21 cellular contexts compared by ENCODE assay signal in the genomic region with DNA sequence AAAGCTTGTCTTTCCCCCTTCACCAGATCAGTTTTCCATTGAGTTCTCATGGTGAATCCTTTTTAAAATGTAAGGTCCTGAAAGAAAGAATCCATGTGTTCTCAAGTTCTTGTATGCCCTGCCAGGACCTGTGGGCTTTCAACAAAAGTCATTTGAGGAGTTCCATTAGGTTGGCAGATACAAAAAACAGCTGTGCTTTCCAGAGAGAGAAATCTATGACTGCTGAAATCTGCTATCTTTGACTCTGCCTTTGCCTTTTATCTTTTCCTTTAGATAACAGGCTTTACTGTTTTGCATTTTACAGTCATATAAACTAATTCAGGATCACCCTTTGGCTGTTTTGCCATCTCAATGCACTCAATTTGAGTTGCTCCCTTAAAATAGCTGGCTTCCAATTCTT. TPM values are rescaled to one million over a fixed set of nuclear protein-coding genes. Genes with fewer than 3 reads are reported as not detected.
DNase-seq lines count a peak whose midpoint lies in the region; ATAC-seq and TF ChIP-seq lines count a peak whose summit lies in the region.
"Had no signal": no experiment of that assay in that cellular context is flagged by ENCODE, and none has a peak within 500 bp of the region (broad histone marks: within the 10 kb centered on the region; RNA-seq: fewer than 3 reads in every experiment).

No MANE protein-coding gene starts in this region.

- peaks cover 73% of the 10 kb centered on the region for H3K4me1 Mint-ChIP-seq in activated T-cell treated with anti-CD3 and anti-CD28 coated beads, Interleukin-2, amount 50 U/mL, for 24 hours (ENCODE audit: low read depth)
- H3K4me1 Mint-ChIP-seq in activated T-helper 17 cell treated with anti-CD3 and anti-CD28 coated beads, Interleukin-2, amount 50 U/mL, for 72 hours, result peaks cover 36% of the 10 kb centered on the region
- H3K4me1 Mint-ChIP-seq in neural progenitor cell (peaks cover 16% of the 10 kb centered on the region), nephron progenitor cell (peaks cover 23% of the 10 kb centered on the region)
- peaks cover 33 to 71% (median 63%) of the 10 kb centered on the region in 4 donors for H3K4me1 Mint-ChIP-seq in naive thymus-derived CD8-positive, alpha-beta T cell

- no peaks in the 10 kb centered on the region for H3K27me3 Mint-ChIP-seq in activated T-cell treated with anti-CD3 and anti-CD28 coated beads, Interleukin-2, amount 50 U/mL, for 24 hours
- no peaks in the 10 kb centered on the region for H3K27me3 Mint-ChIP-seq in activated T-helper 17 cell treated with anti-CD3 and anti-CD28 coated beads, Interleukin-2, amount 50 U/mL, for 72 hours
- H3K27me3 Mint-ChIP-seq in neural progenitor cell (ENCODE audit: insufficient read depth, low read depth) (peaks cover 6% of the 10 kb centered on the region), nephron progenitor cell (ENCODE audit: low read depth, poor library complexity) (no peaks in the 10 kb centered on the region)
- H3K27me3 Mint-ChIP-seq in naive thymus-derived CD8-positive, alpha-beta T cell, result no peaks in the 10 kb centered on the region

- H3K4me1 ChIP-seq in neural progenitor cell, result no peaks in the 10 kb centered on the region
- H3K4me1 ChIP-seq: gastroesophageal sphincter, right lobe of liver, upper lobe of right lung had no signal

- POLR2A ChIA-PET in naive thymus-derived CD8-positive, alpha-beta T cell (lab: Charles Lee), result interaction anchor here (1.0 to 1.3 kb wide), 2 partner anchors 57 to 78 kb away, joined by 4 read pairs; no protein-coding TSS in a partner anchor

- H3K27me3 ChIP-seq in neural progenitor cell, result no peaks in the 10 kb centered on the region
- H3K27me3 ChIP-seq: dorsolateral prefrontal cortex, gastroesophageal sphincter, ovary, right lobe of liver, upper lobe of right lung had no signal

- H4K20me1 ChIP-seq in neural progenitor cell (ENCODE audit: low read depth), result no peaks in the 10 kb centered on the region

- no peak overlapping the region for H3K4me3 Mint-ChIP-seq in activated T-cell treated with anti-CD3 and anti-CD28 coated beads, Interleukin-2, amount 50 U/mL, for 24 hours
- H3K4me3 Mint-ChIP-seq in activated T-helper 17 cell treated with anti-CD3 and anti-CD28 coated beads, Interleukin-2, amount 50 U/mL, for 72 hours, result peak overlapping the region; percentile 59
- no peak overlapping the region for H3K4me3 Mint-ChIP-seq in neural progenitor cell
- H3K4me3 Mint-ChIP-seq in naive thymus-derived CD8-positive, alpha-beta T cell, result no peak overlapping the region
- H3K4me3 Mint-ChIP-seq in nephron progenitor cell, result no peak overlapping the region

- no peaks in the 10 kb centered on the region for H3K9me3 ChIP-seq in neural progenitor cell (ENCODE audit: low read depth)
- H3K9me3 ChIP-seq: gastroesophageal sphincter, ovary, right lobe of liver, upper lobe of right lung had no signal

- H3K4me3 ChIP-seq in NB4 (ENCODE audit: low read depth, low read length), result no peak overlapping the region
- no peak overlapping the region for H3K4me3 ChIP-seq in neural progenitor cell
- H3K4me3 ChIP-seq: dorsolateral prefrontal cortex, gastroesophageal sphincter, GM23248, ovary, right lobe of liver, upper lobe of right lung had no signal

- no peaks in the 10 kb centered on the region for H3K36me3 ChIP-seq in neural progenitor cell
- H3K36me3 ChIP-seq: gastroesophageal sphincter, ovary, right lobe of liver, upper lobe of right lung had no signal

- no peak overlapping the region for H3K27ac ChIP-seq in neural progenitor cell
- H3K27ac ChIP-seq: dorsolateral prefrontal cortex, gastroesophageal sphincter, GM23248, ovary, right lobe of liver, upper lobe of right lung had no signal

- no peak overlapping the region for H3K4me2 ChIP-seq in neural progenitor cell

- peak overlapping the region; percentile 22 for H2AFZ ChIP-seq in neural progenitor cell (replicated peaks)
- H2AFZ ChIP-seq: GM23248 had no signal

- ATAC-seq in activated T-helper 17 cell treated with anti-CD3 and anti-CD28 coated beads, Interleukin-2, amount 50 U/mL, for 72 hours (replicated peaks), result no peak
- ATAC-seq in naive thymus-derived CD8-positive, alpha-beta T cell, result no peak
- ATAC-seq in GM18873 (IDR thresholded peaks at IDR 0.05; ENCODE audit: low FRiP score, unreplicated experiment), result no peak
- ATAC-seq: gastroesophageal sphincter, Right ventricle myocardium inferior had no signal

- no peaks in the 10 kb centered on the region for H3F3A ChIP-seq in neural progenitor cell (ENCODE audit: low read depth)

- H3K9me3 Mint-ChIP-seq in activated T-cell treated with anti-CD3 and anti-CD28 coated beads, Interleukin-2, amount 50 U/mL, for 24 hours, result peaks cover 7% of the 10 kb centered on the region
- H3K9me3 Mint-ChIP-seq in activated T-helper 17 cell treated with anti-CD3 and anti-CD28 coated beads, Interleukin-2, amount 50 U/mL, for 72 hours, result no peaks in the 10 kb centered on the region
- peaks cover 5% of the 10 kb centered on the region for H3K9me3 Mint-ChIP-seq in neural progenitor cell
- H3K9me3 Mint-ChIP-seq in naive thymus-derived CD8-positive, alpha-beta T cell, result peaks cover 0 to 14% (median 0%) of the 10 kb centered on the region in 9 donors
- peaks cover 13% of the 10 kb centered on the region for H3K9me3 Mint-ChIP-seq in nephron progenitor cell

- DNase-seq in activated T-cell treated with anti-CD3 and anti-CD28 coated beads, Interleukin-2, amount 50 U/mL, for 24 hours, result no peak
- DNase-seq in activated T-cell treated with anti-CD3 and anti-CD28 coated beads, Interleukin-2, amount 50 U/mL, for 48 hours, result no peak
- DNase-seq in NB4 (ENCODE audit: low read depth) (peak; percentile 44), neural progenitor cell (ENCODE audit: low spot score) (peak; percentile 9), nephron progenitor cell (no peak)
- DNase-seq in naive thymus-derived CD8-positive, alpha-beta T cell, result no peak
- DNase-seq: ACHN; activated CD8-positive, alpha-beta memory T cell treated with anti-CD3 and anti-CD28 coated beads, Interleukin-2, amount 50 U/mL, for 4 hours; DMS79; GM23248; IMR-90; NCI-H1930; ovary; right lobe of liver; upper lobe of right lung had no signal

- H3K79me2 ChIP-seq in neural progenitor cell (ENCODE audit: low read depth), result no peaks in the 10 kb centered on the region

- H3K27ac Mint-ChIP-seq in activated T-cell treated with anti-CD3 and anti-CD28 coated beads, Interleukin-2, amount 50 U/mL, for 24 hours, result peak overlapping the region; percentile 39
- H3K27ac Mint-ChIP-seq in activated T-helper 17 cell treated with anti-CD3 and anti-CD28 coated beads, Interleukin-2, amount 50 U/mL, for 72 hours, result peak overlapping the region; percentile 87
- H3K27ac Mint-ChIP-seq in neural progenitor cell, result no peak overlapping the region
- H3K27ac Mint-ChIP-seq in naive thymus-derived CD8-positive, alpha-beta T cell, result peak overlapping the region in 2 of 10 donors; percentile 88 to 95
- H3K27ac Mint-ChIP-seq in nephron progenitor cell, result no peak overlapping the region

- no peak for TF ChIP-seq POLR2A in NB4 (IDR thresholded peaks at IDR 0.05; ENCODE audit: extremely low read depth, insufficient read length)

- TF ChIP-seq CTCF in NB4 (IDR thresholded peaks at IDR 0.05; ENCODE audit: low read depth, low read length), result no peak
- TF ChIP-seq CTCF in neural progenitor cell (IDR thresholded peaks at IDR 0.05), result no peak
- TF ChIP-seq CTCF in nephron progenitor cell (IDR thresholded peaks at IDR 0.05), result no peak

- H3K36me3 Mint-ChIP-seq in activated T-cell treated with anti-CD3 and anti-CD28 coated beads, Interleukin-2, amount 50 U/mL, for 24 hours (ENCODE audit: low read depth), result no peaks in the 10 kb centered on the region
- no peaks in the 10 kb centered on the region for H3K36me3 Mint-ChIP-seq in activated T-helper 17 cell treated with anti-CD3 and anti-CD28 coated beads, Interleukin-2, amount 50 U/mL, for 72 hours (ENCODE audit: low read depth)
- H3K36me3 Mint-ChIP-seq in neural progenitor cell, result peaks cover 3% of the 10 kb centered on the region
- no peaks in the 10 kb centered on the region for H3K36me3 Mint-ChIP-seq in naive thymus-derived CD8-positive, alpha-beta T cell
- H3K36me3 Mint-ChIP-seq in nephron progenitor cell (ENCODE audit: low read depth), result no peaks in the 10 kb centered on the region
- H3K36me3 Mint-ChIP-seq: CD14-positive monocyte had no signal

- H3K9ac ChIP-seq in neural progenitor cell, result no peak overlapping the region
- H3K9ac ChIP-seq: GM23248 had no signal

RNA-seq across cellular contexts. Expression of gene CXCR4, which starts 59.7 kb away (rescaled TPM):
- total RNA-seq in activated T-helper 17 cell treated with anti-CD3 and anti-CD28 coated beads, Interleukin-2, amount 50 U/mL, for 72 hours, result 100 to 1,000 TPM; 330 to 360 TPM
- 31.0 and 32.6 TPM in 2 replicates for total RNA-seq in neural progenitor cell (ENCODE audit: low replicate concordance)
- total RNA-seq in naive thymus-derived CD8-positive, alpha-beta T cell, result 100 to 1,000 TPM; 366 TPM
- polyA plus RNA-seq in naive thymus-derived CD8-positive, alpha-beta T cell, result 1,000 to 10,000 TPM in 1 of 3 donors, 100 to 1,000 TPM in 2; 439 to 1,161 (median 485) TPM
- total RNA-seq: GM23248, IMR-90 had no signal
- polyA plus RNA-seq: IMR-90 had no signal

Comparison
In these comparisons a context has a peak if more than half of its experiments do, and no peak if none do; other contexts are left out.
1. DNase-seq: peak in NB4 (single experiment) and neural progenitor cell (single experiment); none in activated T-cell treated with anti-CD3 and anti-CD28 coated beads, Interleukin-2, amount 50 U/mL, for 24 hours (single experiment), activated T-cell treated with anti-CD3 and anti-CD28 coated beads, Interleukin-2, amount 50 U/mL, for 48 hours (0 of 2), naive thymus-derived CD8-positive, alpha-beta T cell (0 of 10) and nephron progenitor cell (single experiment).
2. H3K27ac Mint-ChIP-seq: peak in activated T-cell treated with anti-CD3 and anti-CD28 coated beads, Interleukin-2, amount 50 U/mL, for 24 hours (single experiment) and activated T-helper 17 cell treated with anti-CD3 and anti-CD28 coated beads, Interleukin-2, amount 50 U/mL, for 72 hours (single experiment); none in neural progenitor cell (single experiment) and nephron progenitor cell (single experiment).